In genomic region chr1:84753516-84754375, GRCh38 we compare ENCODE assay signal across 8 cellular contexts.
DNase-seq lines count a peak whose midpoint lies in the region; ATAC-seq lines count a peak whose summit lies in the region.

No MANE protein-coding gene starts in this region.

- peak; percentile 60 for ATAC-seq in HG03060 (IDR thresholded peaks at IDR 0.05; ENCODE audit: low read depth, unreplicated experiment)
- ATAC-seq in activated CD4-positive, CD25-positive, alpha-beta regulatory T cell treated with anti-CD3 and anti-CD28 coated beads, Interleukin-2, amount 50 U/mL, for 24 hours, result peak; percentile 76 to 84

- H3K27ac ChIP-seq in caudate nucleus (ENCODE audit: low read depth, low read length), result no peak overlapping the region
- peak overlapping the region; percentile 30 for H3K27ac ChIP-seq in layer of hippocampus (ENCODE audit: low read depth, low read length)

- H3K27me3 ChIP-seq in layer of hippocampus (ENCODE audit: control insufficient read depth, insufficient read depth, low read length), result no peaks in the 10 kb centered on the region

- peak; percentile 45 for DNase-seq in NK-92 treated with Interleukin-12 subunit alpha and Interleukin-12 subunit beta, amount 100 ng/mL, for 24 hours (lab: John Stamatoyannopoulos, UW)
- DNase-seq in NK-92 (lab: John Stamatoyannopoulos, UW; ENCODE audit: unreplicated experiment) (no peak), NCI-H2227 (lab: John Stamatoyannopoulos, UW; ENCODE audit: unreplicated experiment) (peak; percentile 90), caudate nucleus (lab: John Stamatoyannopoulos, UW) (peak in 58 of 61 donors; percentile 18 to 89 (median 65))
- peak; percentile 78 for DNase-seq in stimulated activated CD4-positive, alpha-beta T cell treated with anti-CD3 and anti-CD28 coated beads, Interleukin-4, amount 100 ng/mL, for 1 hour
